In genomic region chr1:225535280-225535679, GRCh38 we compare ENCODE assay signal across 13 cellular contexts.
DNase-seq lines count a peak whose midpoint lies in the region; ATAC-seq and TF ChIP-seq lines count a peak whose summit lies in the region.
"Had no signal": no experiment of that assay in that cellular context is flagged by ENCODE, and none has a peak within 500 bp of the region (broad histone marks: within the 10 kb centered on the region; RNA-seq: fewer than 3 reads in every experiment).

No MANE protein-coding gene starts in this region.

- H3K4me1 Mint-ChIP-seq in WTC11 (peaks cover 69% of the 10 kb centered on the region), endodermal cell (peaks cover 51% of the 10 kb centered on the region)
- H3K4me1 Mint-ChIP-seq: CD8-positive, alpha-beta memory T cell had no signal

- H3K27ac ChIP-seq in cardiac muscle cell (peak overlapping the region; percentile 54), left ventricle myocardium inferior (replicated peaks) (no peak overlapping the region), endodermal cell (ENCODE audit: low read depth, low read length) (no peak overlapping the region)
- H3K27ac ChIP-seq: 22Rv1, BLaER1 had no signal

- ATAC-seq in WTC11, result no peak

- H3K9me3 ChIP-seq in cardiac muscle cell (ENCODE audit: low read depth), result no peaks in the 10 kb centered on the region
- no peaks in the 10 kb centered on the region for H3K9me3 ChIP-seq in left ventricle myocardium inferior (replicated peaks)
- no peaks in the 10 kb centered on the region for H3K9me3 ChIP-seq in endodermal cell (ENCODE audit: control insufficient read depth, low read length)
- H3K9me3 ChIP-seq: BLaER1, Caco-2 had no signal

- TF ChIP-seq CTCF in cardiac muscle cell (IDR thresholded peaks at IDR 0.05; ENCODE audit: low read depth, low read length) (no peak), left ventricle myocardium inferior (IDR thresholded peaks at IDR 0.05; ENCODE audit: borderline replicate concordance) (no peak), WTC11 (IDR thresholded peaks at IDR 0.05) (no peak), endodermal cell (conservative IDR thresholded peaks at IDR 0.05) (no peak)

- H3K27me3 ChIP-seq in cardiac muscle cell (no peaks in the 10 kb centered on the region), left ventricle myocardium inferior (ENCODE audit: low read depth) (no peaks in the 10 kb centered on the region), endodermal cell (ENCODE audit: control insufficient read depth, insufficient read depth, low read length, poor library complexity, severe bottlenecking) (no peaks in the 10 kb centered on the region)
- H3K27me3 ChIP-seq: BLaER1 had no signal

- POLR2A ChIA-PET in WTC11 (lab: Charles Lee), result no interaction called here

- H3K27me3 Mint-ChIP-seq in WTC11 (ENCODE audit: low read depth) (no peaks in the 10 kb centered on the region), endodermal cell (ENCODE audit: insufficient read depth) (no peaks in the 10 kb centered on the region)

- no peak for TF ChIP-seq POLR2A in erythroblast (IDR thresholded peaks at IDR 0.05; ENCODE audit: low read length)

- WGBS in endodermal cell (ENCODE audit: insufficient coverage in 1 of 2, insufficient read length in 1 of 2), 2 experiments, result 94 to 100% methylated on average over 4 to 6 of the region's 6 CpGs

- H3K9ac ChIP-seq in endodermal cell (ENCODE audit: extremely low read depth, low read length, poor library complexity, severe bottlenecking), result no peak overlapping the region
- H3K9ac ChIP-seq: BLaER1 had no signal

- H3K36me3 ChIP-seq in cardiac muscle cell (peaks cover 3% of the 10 kb centered on the region), left ventricle myocardium inferior (no peaks in the 10 kb centered on the region), endodermal cell (ENCODE audit: control insufficient read depth, insufficient read depth, low read length) (peaks cover 23% of the 10 kb centered on the region)
- H3K36me3 ChIP-seq: BLaER1 had no signal

- DNase-seq in cardiac muscle cell (ENCODE audit: low read depth in 1 of 2, low spot score in 1 of 2), result peak in 1 of 2 donors; percentile 14
- DNase-seq in left ventricle myocardium inferior, result no peak
- DNase-seq in WTC11 (ENCODE audit: low spot score), result no peak
- DNase-seq in endodermal cell, result no peak
- no peak for DNase-seq in NCI-H2107 (lab: John Stamatoyannopoulos, UW)
- DNase-seq in NCI-H1417 treated with DMSO at 0.1 percent for 48 hours (lab: John Stamatoyannopoulos, UW), result no peak
- no peak for DNase-seq in HuH-7.5 (ENCODE audit: low spot score)
- no peak for DNase-seq in erythroblast (lab: John Stamatoyannopoulos, UW)
- DNase-seq: AML-193; Caco-2; CD8-positive, alpha-beta memory T cell had no signal

- intact Hi-C loops in left ventricle myocardium inferior (cut with micrococcal nuclease), result no loop called here

- H3K9me3 Mint-ChIP-seq in WTC11 (no peaks in the 10 kb centered on the region), endodermal cell (no peaks in the 10 kb centered on the region)
- H3K9me3 Mint-ChIP-seq: CD8-positive, alpha-beta memory T cell had no signal

- H3K4me3 Mint-ChIP-seq in WTC11 (no peak overlapping the region), endodermal cell (no peak overlapping the region)
- H3K4me3 Mint-ChIP-seq: CD8-positive, alpha-beta memory T cell had no signal

- H3K36me3 Mint-ChIP-seq in WTC11 (no peaks in the 10 kb centered on the region), endodermal cell (ENCODE audit: low read depth) (peaks cover 3% of the 10 kb centered on the region)
- H3K36me3 Mint-ChIP-seq: CD8-positive, alpha-beta memory T cell had no signal

- CTCF ChIA-PET in WTC11 (lab: Charles Lee), result interaction anchor here (1.3 kb wide), 1 partner anchor 15 kb away, joined by 3 read pairs; no protein-coding TSS in a partner anchor

- peak overlapping the region; percentile 69 for H3K27ac Mint-ChIP-seq in WTC11
- H3K27ac Mint-ChIP-seq in endodermal cell, result peak overlapping the region; percentile 6
- H3K27ac Mint-ChIP-seq: CD8-positive, alpha-beta memory T cell had no signal

- H3K4me1 ChIP-seq in cardiac muscle cell (ENCODE audit: low read depth) (peaks cover 44% of the 10 kb centered on the region), left ventricle myocardium inferior (peaks cover 36% of the 10 kb centered on the region), endodermal cell (ENCODE audit: control insufficient read depth, insufficient read depth, low read length) (peaks cover 10% of the 10 kb centered on the region)
- H3K4me1 ChIP-seq: BLaER1 had no signal

- H3K4me3 ChIP-seq in cardiac muscle cell (no peak overlapping the region), left ventricle myocardium inferior (no peak overlapping the region), endodermal cell (ENCODE audit: low read length) (no peak overlapping the region)
- H3K4me3 ChIP-seq: BLaER1 had no signal

TF ChIP-seq in WTC11, 78 proteins besides CTCF, POLR2A, EP300 and RAD21 (continues in another document):
- TF ChIP-seq, protein P1, sequence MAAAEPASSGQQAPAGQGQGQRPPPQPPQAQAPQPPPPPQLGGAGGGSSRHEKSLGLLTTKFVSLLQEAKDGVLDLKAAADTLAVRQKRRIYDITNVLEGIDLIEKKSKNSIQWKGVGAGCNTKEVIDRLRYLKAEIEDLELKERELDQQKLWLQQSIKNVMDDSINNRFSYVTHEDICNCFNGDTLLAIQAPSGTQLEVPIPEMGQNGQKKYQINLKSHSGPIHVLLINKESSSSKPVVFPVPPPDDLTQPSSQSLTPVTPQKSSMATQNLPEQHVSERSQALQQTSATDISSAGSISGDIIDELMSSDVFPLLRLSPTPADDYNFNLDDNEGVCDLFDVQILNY (CRISPR knock-in tag; IDR thresholded peaks at IDR 0.05), result no peak
- TF ChIP-seq AFF4 (CRISPR knock-in tag; IDR thresholded peaks at IDR 0.05; ENCODE audit: borderline replicate concordance) (no peak), ZNF423 (CRISPR knock-in tag; IDR thresholded peaks at IDR 0.05) (no peak), PRRX2 (CRISPR knock-in tag; IDR thresholded peaks at IDR 0.05) (no peak), ZNF219 (CRISPR knock-in tag; IDR thresholded peaks at IDR 0.05; ENCODE audit: borderline replicate concordance) (no peak), KAT7 (CRISPR knock-in tag; IDR thresholded peaks at IDR 0.05; ENCODE audit: borderline replicate concordance) (no peak), ESRRA (CRISPR knock-in tag; IDR thresholded peaks at IDR 0.05; ENCODE audit: borderline replicate concordance) (no peak), NFYB (CRISPR knock-in tag; conservative IDR thresholded peaks at IDR 0.05; ENCODE audit: low read depth) (no peak), OVOL2 (CRISPR knock-in tag; IDR thresholded peaks at IDR 0.05; ENCODE audit: borderline replicate concordance) (no peak), NFE2L1 (CRISPR knock-in tag; IDR thresholded peaks at IDR 0.05) (no peak)
- TF ChIP-seq, protein P2, sequence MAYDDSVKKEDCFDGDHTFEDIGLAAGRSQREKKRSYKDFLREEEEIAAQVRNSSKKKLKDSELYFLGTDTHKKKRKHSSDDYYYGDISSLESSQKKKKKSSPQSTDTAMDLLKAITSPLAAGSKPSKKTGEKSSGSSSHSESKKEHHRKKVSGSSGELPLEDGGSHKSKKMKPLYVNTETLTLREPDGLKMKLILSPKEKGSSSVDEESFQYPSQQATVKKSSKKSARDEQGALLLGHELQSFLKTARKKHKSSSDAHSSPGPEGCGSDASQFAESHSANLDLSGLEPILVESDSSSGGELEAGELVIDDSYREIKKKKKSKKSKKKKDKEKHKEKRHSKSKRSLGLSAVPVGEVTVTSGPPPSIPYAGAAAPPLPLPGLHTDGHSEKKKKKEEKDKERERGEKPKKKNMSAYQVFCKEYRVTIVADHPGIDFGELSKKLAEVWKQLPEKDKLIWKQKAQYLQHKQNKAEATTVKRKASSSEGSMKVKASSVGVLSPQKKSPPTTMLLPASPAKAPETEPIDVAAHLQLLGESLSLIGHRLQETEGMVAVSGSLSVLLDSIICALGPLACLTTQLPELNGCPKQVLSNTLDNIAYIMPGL (CRISPR knock-in tag; IDR thresholded peaks at IDR 0.05), result no peak
- TF ChIP-seq, protein P3, sequence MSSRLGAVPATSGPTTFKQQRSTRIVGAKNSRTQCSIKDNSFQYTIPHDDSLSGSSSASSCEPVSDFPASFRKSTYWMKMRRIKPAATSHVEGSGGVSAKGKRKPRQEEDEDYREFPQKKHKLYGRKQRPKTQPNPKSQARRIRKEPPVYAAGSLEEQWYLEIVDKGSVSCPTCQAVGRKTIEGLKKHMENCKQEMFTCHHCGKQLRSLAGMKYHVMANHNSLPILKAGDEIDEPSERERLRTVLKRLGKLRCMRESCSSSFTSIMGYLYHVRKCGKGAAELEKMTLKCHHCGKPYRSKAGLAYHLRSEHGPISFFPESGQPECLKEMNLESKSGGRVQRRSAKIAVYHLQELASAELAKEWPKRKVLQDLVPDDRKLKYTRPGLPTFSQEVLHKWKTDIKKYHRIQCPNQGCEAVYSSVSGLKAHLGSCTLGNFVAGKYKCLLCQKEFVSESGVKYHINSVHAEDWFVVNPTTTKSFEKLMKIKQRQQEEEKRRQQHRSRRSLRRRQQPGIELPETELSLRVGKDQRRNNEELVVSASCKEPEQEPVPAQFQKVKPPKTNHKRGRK (CRISPR knock-in tag; IDR thresholded peaks at IDR 0.05; ENCODE audit: borderline replicate concordance), result no peak
